Comparison of ENCODE assay signal across 1 cellular context in genomic region chr19:6058411-6059201, GRCh38.
TF ChIP-seq lines count a peak whose summit lies in the region.

No MANE protein-coding gene starts in this region.

TF ChIP-seq in SK-N-SH treated with all-trans-retinoic acid at 6 μM for 48 hours, 23 proteins besides CTCF, POLR2A, EP300 and RAD21 (continued from another document):
- TF ChIP-seq ZNF565 (CRISPR knock-in tag; conservative IDR thresholded peaks at IDR 0.05; ENCODE audit: low read depth), result no peak
- no peak for TF ChIP-seq RARB (CRISPR knock-in tag; IDR thresholded peaks at IDR 0.05)
- no peak for TF ChIP-seq ZC3H10 (CRISPR knock-in tag; IDR thresholded peaks at IDR 0.05)
- TF ChIP-seq OSR1 (CRISPR knock-in tag; IDR thresholded peaks at IDR 0.05), result no peak
- no peak for TF ChIP-seq ZNF8 (CRISPR knock-in tag; IDR thresholded peaks at IDR 0.05)
- TF ChIP-seq ISL1 (CRISPR knock-in tag; IDR thresholded peaks at IDR 0.05), result no peak
- no peak for TF ChIP-seq TCF4 (CRISPR knock-in tag; IDR thresholded peaks at IDR 0.05; ENCODE audit: borderline replicate concordance)
- no peak for TF ChIP-seq ARNTL (CRISPR knock-in tag; IDR thresholded peaks at IDR 0.05; ENCODE audit: borderline replicate concordance, low read depth)
- TF ChIP-seq TOX (CRISPR knock-in tag; IDR thresholded peaks at IDR 0.05; ENCODE audit: borderline replicate concordance), result no peak
- TF ChIP-seq POU6F1 (CRISPR knock-in tag; IDR thresholded peaks at IDR 0.05; ENCODE audit: borderline replicate concordance, low read depth), result no peak
- TF ChIP-seq TSHZ2 (CRISPR knock-in tag; IDR thresholded peaks at IDR 0.05), result no peak
